In the genomic region with DNA sequence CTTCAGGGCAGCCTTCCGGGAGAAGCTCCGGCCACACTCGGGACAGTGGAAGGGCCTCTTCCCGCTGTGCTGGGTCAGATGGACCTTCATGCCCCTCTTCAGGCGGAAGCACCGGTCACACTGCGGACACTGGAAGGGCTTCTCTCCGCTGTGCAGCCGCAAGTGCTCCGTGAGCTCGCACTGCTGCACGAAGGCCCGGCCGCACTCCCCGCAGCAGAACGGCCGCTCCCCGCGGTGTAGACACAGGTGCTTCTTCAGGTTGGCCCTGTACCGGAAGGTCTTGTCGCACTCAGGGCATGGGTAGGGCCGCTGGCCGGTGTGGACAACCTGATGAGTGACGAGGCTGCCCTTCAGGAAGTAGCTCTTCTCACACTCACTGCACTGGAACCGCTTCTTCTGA, we compare ENCODE assay signal across 27 cellular contexts.
"Had no signal": no experiment of that assay in that cellular context is flagged by ENCODE, and none has a peak within 500 bp of the region (broad histone marks: within the 10 kb centered on the region; RNA-seq: fewer than 3 reads in every experiment).

No MANE protein-coding gene starts in this region.

- H3K27ac Mint-ChIP-seq: activated CD8-positive, alpha-beta T cell treated with anti-CD3 and anti-CD28 coated beads for 36 hours; activated T-cell treated with anti-CD3 and anti-CD28 coated beads, Interleukin-2, amount 50 U/mL, for 72 hours; activated T-helper 2 cell treated with anti-CD3 and anti-CD28 coated beads, Interferon-gamma antibody, Interleukin-2, Interleukin-4, amounts not matched to agents 10 μg/mL and 5 μg/mL and 100 μg/mL, durations not matched to agents 14 hours and 24 hours and 36 hours; T-helper 17 cell had no signal

- H3K27me3 ChIP-seq: MG63, SJCRH30 had no signal

- H3K4me3 ChIP-seq: MG63, SJCRH30 had no signal

- H3K9me3 Mint-ChIP-seq: activated CD8-positive, alpha-beta T cell treated with anti-CD3 and anti-CD28 coated beads for 36 hours; activated T-cell treated with anti-CD3 and anti-CD28 coated beads, Interleukin-2, amount 50 U/mL, for 72 hours; activated T-helper 2 cell treated with anti-CD3 and anti-CD28 coated beads, Interferon-gamma antibody, Interleukin-2, Interleukin-4, amounts not matched to agents 10 μg/mL and 5 μg/mL and 100 μg/mL, durations not matched to agents 14 hours and 24 hours and 36 hours had no signal

- H3K9me3 ChIP-seq: MG63, SJCRH30 had no signal

- H3K27me3 Mint-ChIP-seq: activated CD8-positive, alpha-beta T cell treated with anti-CD3 and anti-CD28 coated beads for 36 hours; T-helper 17 cell had no signal

- H3K4me1 ChIP-seq: SJCRH30 had no signal

- FAIRE-seq: bronchial epithelial cell had no signal

- H3K4me3 Mint-ChIP-seq: activated CD8-positive, alpha-beta T cell treated with anti-CD3 and anti-CD28 coated beads for 36 hours; activated T-cell treated with anti-CD3 and anti-CD28 coated beads, Interleukin-2, amount 50 U/mL, for 72 hours; T-helper 17 cell had no signal

- H3K27ac ChIP-seq: SJCRH30, WERI-Rb-1 had no signal

- DNase-seq: activated CD4-positive, alpha-beta T cell treated with anti-CD3 and anti-CD28 coated beads for 4 hours; activated CD8-positive, alpha-beta memory T cell treated with anti-CD3 and anti-CD28 coated beads, Interleukin-2, amount 50 U/mL, for 4 hours; activated CD8-positive, alpha-beta T cell treated with anti-CD3 and anti-CD28 coated beads for 36 hours; activated naive CD4-positive, alpha-beta T cell treated with anti-CD3 and anti-CD28 coated beads, Interleukin-2, amount 50 U/mL, for 16 hours; activated T-cell treated with anti-CD3 and anti-CD28 coated beads, Interleukin-2, amount 50 U/mL, for 72 hours; aorta; central memory CD4-positive, alpha-beta T cell; MG63; MV-4-11; NCI-H1092 treated with DMSO at 0.1 percent for 48 hours; NCI-H1417 treated with DMSO at 0.1 percent for 48 hours; NCI-H1694; NCI-H2029; NCI-H2107; NCI-H345; NCI-H510A; NCI-H526 treated with DMSO at 0.1 percent for 48 hours; NCI-H82; Right ventricle myocardium superior; RPMI8226; SJCRH30; T-helper 17 cell; T-helper 9 cell; WERI-Rb-1 had no signal

- ATAC-seq: activated CD4-positive, CD25-positive, alpha-beta regulatory T cell treated with anti-CD3 and anti-CD28 coated beads, Interleukin-2, amount 50 U/mL, for 24 hours; activated CD8-positive, alpha-beta T cell treated with anti-CD3 and anti-CD28 coated beads for 36 hours; activated T-cell treated with anti-CD3 and anti-CD28 coated beads, Interleukin-2, amount 50 U/mL, for 72 hours; T-helper 17 cell had no signal

- H3K36me3 ChIP-seq: MG63, SJCRH30, WERI-Rb-1 had no signal
